10 cellular contexts compared by ENCODE assay signal in genomic region chr2:58047969-58048368, GRCh38. TPM values are rescaled to one million over a fixed set of nuclear protein-coding genes. Genes with fewer than 3 reads are reported as not detected.
DNase-seq lines count a peak whose midpoint lies in the region; ATAC-seq, FAIRE-seq and TF ChIP-seq lines count a peak whose summit lies in the region.
"Had no signal": no experiment of that assay in that cellular context is flagged by ENCODE, and none has a peak within 500 bp of the region (broad histone marks: within the 10 kb centered on the region; RNA-seq: fewer than 3 reads in every experiment).

No MANE protein-coding gene starts in this region.

- H3K27ac Mint-ChIP-seq in GM23338 (no peak overlapping the region), CD14-positive monocyte (peak overlapping the region in 1 of 7 donors; percentile 2)
- peak overlapping the region; percentile 62 for H3K27ac Mint-ChIP-seq in activated CD8-positive, alpha-beta T cell treated with anti-CD3 and anti-CD28 coated beads for 36 hours

- TSS peak; percentile 39 for BruUV-seq in A673 (replicated peaks; lab: Mats Ljungman, UMichigan)

- H3K27me3 Mint-ChIP-seq in GM23338 (ENCODE audit: insufficient read depth, low read depth, poor library complexity) (no peaks in the 10 kb centered on the region), CD14-positive monocyte (ENCODE audit: low read depth in 3 of 3) (no peaks in the 10 kb centered on the region)
- H3K27me3 Mint-ChIP-seq in activated CD8-positive, alpha-beta T cell treated with anti-CD3 and anti-CD28 coated beads for 36 hours, result no peaks in the 10 kb centered on the region

- H3K27me3 ChIP-seq in A673 (replicated peaks; ENCODE audit: insufficient read depth, low read depth, low read length, poor library complexity), result no peaks in the 10 kb centered on the region
- no peaks in the 10 kb centered on the region for H3K27me3 ChIP-seq in GM23338 (ENCODE audit: insufficient read depth)
- H3K27me3 ChIP-seq in keratinocyte (ENCODE audit: control insufficient read depth, extremely low read depth, insufficient read depth, low read length), result no peaks in the 10 kb centered on the region

- DNase-seq in A673 (ENCODE audit: low spot score) (no peak), GM23338 (ENCODE audit: low spot score) (no peak), keratinocyte (ENCODE audit: low read depth, low spot score) (no peak), cortex of kidney (lab: John Stamatoyannopoulos, UW) (no peak), NCI-H1048 (lab: John Stamatoyannopoulos, UW) (no peak), CD14-positive monocyte (ENCODE audit: low spot score) (no peak)
- DNase-seq in activated CD8-positive, alpha-beta T cell treated with anti-CD3 and anti-CD28 coated beads for 36 hours, result no peak
- DNase-seq: MV-4-11, T-helper 9 cell had no signal

- H4K20me1 ChIP-seq in GM23338 (replicated peaks; ENCODE audit: insufficient read depth) (no peaks in the 10 kb centered on the region), keratinocyte (ENCODE audit: control insufficient read depth, extremely low read depth, insufficient read depth, low read length) (no peaks in the 10 kb centered on the region)

- H3K4me3 ChIP-seq in A673 (ENCODE audit: low read depth, low read length, poor library complexity, severe bottlenecking) (peak overlapping the region; percentile 62), GM23338 (peak overlapping the region; percentile 52), keratinocyte (ENCODE audit: control insufficient read depth in 2 of 3, extremely low read depth in 1 of 3, insufficient read depth in 2 of 3, low read depth in 1 of 3, low read length in 3 of 3) (peak overlapping the region; percentile 1 to 85 (median 73))

- POLR2A ChIA-PET in A673 (lab: Charles Lee; ENCODE audit: low non-redundant PET), result no interaction called here
- POLR2A ChIA-PET in activated CD8-positive, alpha-beta T cell treated with anti-CD3 and anti-CD28 coated beads for 36 hours (lab: Charles Lee), result no interaction called here

- ATAC-seq in GM23338, result no peak
- no peak for ATAC-seq in activated CD8-positive, alpha-beta T cell treated with anti-CD3 and anti-CD28 coated beads for 36 hours
- no peak for ATAC-seq in GM21528 (IDR thresholded peaks at IDR 0.05; ENCODE audit: low FRiP score, unreplicated experiment)

- TF ChIP-seq CTCF in A673 (conservative IDR thresholded peaks at IDR 0.05; ENCODE audit: low read depth, low read length) (no peak), GM23338 (conservative IDR thresholded peaks at IDR 0.05; ENCODE audit: low read depth in 2 of 2) (no peak), keratinocyte (optimal IDR thresholded peaks at IDR 0.05 in 1 of 3, IDR thresholded peaks at IDR 0.05 in 1 of 3, conservative IDR thresholded peaks at IDR 0.05 in 1 of 3; ENCODE audit: extremely low read depth in 1 of 3, insufficient read depth in 2 of 3, low read length in 3 of 3) (no peak), CD14-positive monocyte (IDR thresholded peaks at IDR 0.05) (no peak)
- no peak for TF ChIP-seq CTCF in activated CD8-positive, alpha-beta T cell treated with anti-CD3 and anti-CD28 coated beads for 36 hours (IDR thresholded peaks at IDR 0.05)

- H3K9me3 ChIP-seq in A673 (ENCODE audit: low read depth, low read length, poor library complexity, severe bottlenecking) (no peaks in the 10 kb centered on the region), keratinocyte (ENCODE audit: control insufficient read depth, low read depth, low read length) (no peaks in the 10 kb centered on the region)

- H3K9ac ChIP-seq in keratinocyte (ENCODE audit: control insufficient read depth, extremely low read depth, insufficient read depth, low read length), result peak overlapping the region; percentile 90

- H3K4me3 Mint-ChIP-seq in GM23338 (peak overlapping the region; percentile 80), CD14-positive monocyte (no peak overlapping the region)
- peak overlapping the region; percentile 87 for H3K4me3 Mint-ChIP-seq in activated CD8-positive, alpha-beta T cell treated with anti-CD3 and anti-CD28 coated beads for 36 hours

- H3K27ac ChIP-seq in A673 (ENCODE audit: low read depth, low read length, poor library complexity, severe bottlenecking), result no peak overlapping the region
- H3K27ac ChIP-seq in GM23338 (ENCODE audit: low read depth), result no peak overlapping the region
- peak overlapping the region; percentile 97 for H3K27ac ChIP-seq in keratinocyte (ENCODE audit: control insufficient read depth, insufficient read depth, low read length)

- H2AFZ ChIP-seq in GM23338 (no peak overlapping the region), keratinocyte (ENCODE audit: control insufficient read depth, low read length) (no peak overlapping the region)

- peaks cover 7% of the 10 kb centered on the region for H3K4me1 ChIP-seq in A673 (ENCODE audit: insufficient read depth, low read length, poor library complexity, severe bottlenecking)
- peaks cover 36% of the 10 kb centered on the region for H3K4me1 ChIP-seq in GM23338 (ENCODE audit: insufficient read depth)
- peaks cover 16% of the 10 kb centered on the region for H3K4me1 ChIP-seq in keratinocyte (ENCODE audit: control insufficient read depth, extremely low read depth, insufficient read depth, low read length)

- CTCF ChIA-PET in A673 (lab: Charles Lee), result no interaction called here
- CTCF ChIA-PET in activated CD8-positive, alpha-beta T cell treated with anti-CD3 and anti-CD28 coated beads for 36 hours (lab: Charles Lee), result no interaction called here

- no peaks in the 10 kb centered on the region for H3K9me3 Mint-ChIP-seq in GM23338
- no peaks in the 10 kb centered on the region for H3K9me3 Mint-ChIP-seq in activated CD8-positive, alpha-beta T cell treated with anti-CD3 and anti-CD28 coated beads for 36 hours
- no peaks in the 10 kb centered on the region for H3K9me3 Mint-ChIP-seq in CD14-positive monocyte

- peak overlapping the region; percentile 72 for H3K4me2 ChIP-seq in GM23338
- H3K4me2 ChIP-seq in keratinocyte (ENCODE audit: control insufficient read depth, extremely low read depth, insufficient read depth, low read depth, low read length), result peak overlapping the region; percentile 86

- no peaks in the 10 kb centered on the region for H3K9me2 ChIP-seq in GM23338 (ENCODE audit: insufficient read depth)

- intact Hi-C loops in A673 (cut with micrococcal nuclease; ENCODE audit: unreplicated experiment) (loop anchor here (10.0 kb wide), 2 partner anchors 197 to 517 kb away; partner anchors contain the start of gene FANCL), CD14-positive monocyte (cut with micrococcal nuclease) (loop anchor here in 1 of 2 donors (5.0 kb wide), 1 partner anchor 59 kb away; no protein-coding TSS in a partner anchor)
- intact Hi-C loops in activated CD8-positive, alpha-beta T cell treated with anti-CD3 and anti-CD28 coated beads for 36 hours (cut with micrococcal nuclease), result loop anchor here (10.0 kb wide), 1 partner anchor 197 kb away; the partner anchor contains the start of gene FANCL

- FAIRE-seq in keratinocyte (lab: Jason Lieb, UNC), result no peak

- H3K4me1 Mint-ChIP-seq in GM23338, result peaks cover 29% of the 10 kb centered on the region
- H3K4me1 Mint-ChIP-seq in activated CD8-positive, alpha-beta T cell treated with anti-CD3 and anti-CD28 coated beads for 36 hours (ENCODE audit: low read depth), result peaks cover 35% of the 10 kb centered on the region
- H3K4me1 Mint-ChIP-seq in CD14-positive monocyte, result peaks cover 30% of the 10 kb centered on the region

- H3K79me2 ChIP-seq in GM23338 (replicated peaks; ENCODE audit: insufficient read depth), result peaks cover 16% of the 10 kb centered on the region
- H3K79me2 ChIP-seq in keratinocyte (ENCODE audit: control insufficient read depth, insufficient read depth, low read length), result peaks cover 26% of the 10 kb centered on the region

- dilution Hi-C loops in keratinocyte (cut with MboI; ENCODE audit: extremely low pct_ligation_motif_present, low sequenced_read_pairs), result no loop called here

- H3F3A ChIP-seq in GM23338 (replicated peaks; ENCODE audit: low read depth), result peaks cover 7% of the 10 kb centered on the region

- H3K9me1 ChIP-seq in keratinocyte (ENCODE audit: control insufficient read depth, extremely low read depth, insufficient read depth, low read length), result no peaks in the 10 kb centered on the region

- H3K36me3 ChIP-seq in A673 (ENCODE audit: insufficient read depth, low read length, poor library complexity, severe bottlenecking) (no peaks in the 10 kb centered on the region), GM23338 (ENCODE audit: insufficient read depth) (no peaks in the 10 kb centered on the region), keratinocyte (ENCODE audit: control insufficient read depth in 2 of 2, extremely low read depth in 1 of 2, insufficient read depth in 2 of 2, low read length in 2 of 2) (no peaks in the 10 kb centered on the region)

- H3K36me3 Mint-ChIP-seq in GM23338 (ENCODE audit: low read depth), result peaks cover 5% of the 10 kb centered on the region
- H3K36me3 Mint-ChIP-seq in activated CD8-positive, alpha-beta T cell treated with anti-CD3 and anti-CD28 coated beads for 36 hours (ENCODE audit: low read depth), result peaks cover 30% of the 10 kb centered on the region
- H3K36me3 Mint-ChIP-seq in CD14-positive monocyte, result peaks cover 17 to 29% of the 10 kb centered on the region in 2 donors

TF ChIP-seq in GM23338, 12 proteins besides CTCF, POLR2A, EP300 and RAD21 (continues in another document):
- TF ChIP-seq JUNB (IDR thresholded peaks at IDR 0.05; ENCODE audit: unreplicated experiment) (no peak), ZNF114 (CRISPR knock-in tag; IDR thresholded peaks at IDR 0.05) (no peak)

RNA-seq across cellular contexts. Expression of gene VRK2, which starts 1.4 kb away (rescaled TPM):
- total RNA-seq in A673 (2021), result 15.4 and 16.1 TPM in 2 replicates
- total RNA-seq in GM23338 (2014; rRNA removed; shearing (Covaris generic)), result 11.0 and 22.5 TPM in 2 replicates
- polyA plus RNA-seq in GM23338 (2016; fragmentation: Nextera tagmentation; extraction: Ambion mirVana) (18.0 and 19.0 TPM in 2 replicates), keratinocyte (16.8 to 27.6 TPM (median 24.3 TPM) in 3 replicates), CD14-positive monocyte (10 to 100 TPM; 21.4 to 31.6 TPM)
- total RNA-seq in activated CD8-positive, alpha-beta T cell treated with anti-CD3 and anti-CD28 coated beads for 36 hours, result 10 to 100 TPM; 17.7 to 18.3 TPM
- polyA plus RNA-seq in keratinocyte (2011; ENCODE audit: low read depth), result 25.9 TPM
- 18.0 and 28.3 TPM in 2 replicates for polyA plus RNA-seq in keratinocyte (2011; cell fraction: cytosol; rRNA removed)
- polyA plus RNA-seq in keratinocyte (2011; cell fraction: nucleus; rRNA removed), result 14.1 and 18.8 TPM in 2 replicates
- polyA plus RNA-seq in keratinocyte (2012; ENCODE audit: low replicate concordance), result 17.0 and 23.2 TPM in 2 replicates
- 5.1 to 16.2 TPM (median 9.6 TPM) in 3 replicates for polyA minus RNA-seq in keratinocyte
- 15.0 TPM for polyA minus RNA-seq in keratinocyte (2011; cell fraction: cytosol; rRNA and poly(A)+ RNA removed)
- 9.5 and 13.2 TPM in 2 replicates for polyA minus RNA-seq in keratinocyte (2011; cell fraction: nucleus; rRNA and poly(A)+ RNA removed)

Comparison
In these comparisons a context has a peak if more than half of its experiments do, and no peak if none do; other contexts are left out.
1. H3K4me3 Mint-ChIP-seq: peak in GM23338 (single experiment) and activated CD8-positive, alpha-beta T cell treated with anti-CD3 and anti-CD28 coated beads for 36 hours (single experiment); none in CD14-positive monocyte (0 of 2).
2. Peak in every context shown above with its lines, with median percentiles within 50 percentile points of each other: H3K4me3 ChIP-seq.